Comparison of ENCODE assay signal across 7 cellular contexts in the genomic region with DNA sequence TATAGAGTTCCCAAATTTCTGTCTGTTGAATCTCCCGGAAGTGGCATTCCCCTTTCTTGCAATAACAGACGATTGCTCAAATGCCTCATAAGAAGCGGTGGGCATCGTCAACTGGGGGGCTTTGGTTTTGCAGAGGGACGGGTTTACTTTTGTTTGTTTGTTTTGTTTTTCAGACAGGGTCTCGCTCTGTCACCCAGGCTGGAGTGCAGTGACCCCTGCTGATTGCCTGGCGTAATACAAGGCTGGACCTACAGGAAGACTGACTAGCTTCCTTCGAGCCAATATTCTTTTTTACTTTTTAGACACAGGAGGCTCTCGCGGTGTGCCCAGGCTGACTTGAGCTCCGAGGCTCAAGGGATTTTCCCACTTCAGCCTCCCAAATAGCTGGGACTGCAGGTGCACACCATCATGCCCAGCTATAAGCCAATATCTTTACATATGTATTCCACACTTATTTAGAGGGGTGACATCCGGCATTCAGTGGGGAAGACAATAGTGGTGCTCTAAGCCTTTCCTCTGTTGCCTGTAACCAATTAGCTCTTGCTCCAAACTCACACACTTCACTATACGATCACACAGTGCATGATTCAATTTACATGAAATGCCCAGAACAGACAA. TPM values are rescaled to one million over a fixed set of nuclear protein-coding genes. Genes with fewer than 3 reads are reported as not detected.
DNase-seq lines count a peak whose midpoint lies in the region; ATAC-seq, FAIRE-seq and TF ChIP-seq lines count a peak whose summit lies in the region.

No MANE protein-coding gene starts in this region.

- peaks cover 26% of the 10 kb centered on the region for H3K4me1 Mint-ChIP-seq in activated CD4-positive, alpha-beta T cell treated with anti-CD3 and anti-CD28 coated beads, Interleukin-2, amount 10 ng/mL, durations not matched to agents 24 days and 14 days

- intact Hi-C loops in activated CD4-positive, alpha-beta T cell treated with anti-CD3 and anti-CD28 coated beads, Interleukin-2, amount 10 ng/mL, durations not matched to agents 24 days and 14 days (cut with micrococcal nuclease), result loop anchor here (2.0 to 10.0 kb wide), 4 partner anchors 31 to 407 kb away; a partner anchor contains a TSS

- H3K36me3 ChIP-seq in HUES64 (ENCODE audit: insufficient read depth, low read length) (no peaks in the 10 kb centered on the region), small intestine (ENCODE audit: control insufficient read depth in 2 of 2, insufficient read depth in 2 of 2, low read length in 2 of 2) (no peaks in the 10 kb centered on the region)

- H3K27me3 Mint-ChIP-seq in activated CD4-positive, alpha-beta T cell treated with anti-CD3 and anti-CD28 coated beads, Interleukin-2, amount 10 ng/mL, durations not matched to agents 24 days and 14 days, result peaks cover 32% of the 10 kb centered on the region

- no peaks in the 10 kb centered on the region for H3K9me3 ChIP-seq in HUES64 (ENCODE audit: insufficient read depth, low read depth, low read length)
- H3K9me3 ChIP-seq in small intestine (ENCODE audit: control insufficient read depth, low read depth), result no peaks in the 10 kb centered on the region

- H3K27ac ChIP-seq in HUES64 (ENCODE audit: low read depth, low read length) (0 out of 2 replicates have a peak overlapping the region, but pooled peaks have one; percentile 3), small intestine (ENCODE audit: low read depth in 1 of 2, low read length in 1 of 2) (no peak overlapping the region)

- FAIRE-seq in small intestine (lab: Jason Lieb, UNC), result no peak

- TF ChIP-seq CTCF in GM12801 (IDR thresholded peaks at IDR 0.05; ENCODE audit: extremely low read depth, insufficient read length), result peak; percentile 44

- ATAC-seq in GM21447 (IDR thresholded peaks at IDR 0.05; ENCODE audit: unreplicated experiment), result peak; percentile 54

- H3K9ac ChIP-seq in HUES64 (ENCODE audit: low read depth, low read length), result no peak overlapping the region

- whole genome bisulfite sequencing in HUES64, result 52% methylated on average over 13 of the region's 13 CpGs
- WGBS in small intestine, 3 donors, result 40 to 53% (median 52%) methylated on average over 13 of the region's 13 CpGs

- H3K27me3 ChIP-seq in HUES64 (ENCODE audit: insufficient read depth, low read length) (no peaks in the 10 kb centered on the region), small intestine (ENCODE audit: control insufficient read depth in 2 of 2, insufficient read depth in 2 of 2, low read length in 2 of 2) (no peaks in the 10 kb centered on the region)

- H3K4me1 ChIP-seq in HUES64 (ENCODE audit: insufficient read depth, low read length) (peaks cover 26% of the 10 kb centered on the region), small intestine (ENCODE audit: control insufficient read depth in 2 of 2, insufficient read depth in 1 of 2, low read depth in 1 of 2, low read length in 1 of 2) (peaks cover 0 to 7% of the 10 kb centered on the region in 2 donors)

- H3K36me3 Mint-ChIP-seq in activated CD4-positive, alpha-beta T cell treated with anti-CD3 and anti-CD28 coated beads, Interleukin-2, amount 10 ng/mL, durations not matched to agents 24 days and 14 days (ENCODE audit: low read depth), result no peaks in the 10 kb centered on the region

- H3K27ac Mint-ChIP-seq in activated CD4-positive, alpha-beta T cell treated with anti-CD3 and anti-CD28 coated beads, Interleukin-2, amount 10 ng/mL, durations not matched to agents 24 days and 14 days, result no peak overlapping the region

- DNase-seq in activated CD4-positive, alpha-beta T cell treated with anti-CD3 and anti-CD28 coated beads, Interleukin-2, amount 10 ng/mL, durations not matched to agents 24 days and 14 days, result peak; percentile 85
- DNase-seq in fibroblast of peridontal ligament (ENCODE audit: extremely low read depth) (peak; percentile 34), small intestine (peak; percentile 14), DMS79 (lab: John Stamatoyannopoulos, UW) (no peak)

- H3K9me3 Mint-ChIP-seq in activated CD4-positive, alpha-beta T cell treated with anti-CD3 and anti-CD28 coated beads, Interleukin-2, amount 10 ng/mL, durations not matched to agents 24 days and 14 days, result no peaks in the 10 kb centered on the region

- H3K4me3 Mint-ChIP-seq in activated CD4-positive, alpha-beta T cell treated with anti-CD3 and anti-CD28 coated beads, Interleukin-2, amount 10 ng/mL, durations not matched to agents 24 days and 14 days, result peak overlapping the region; percentile 35

- H3K4me3 ChIP-seq in HUES64 (ENCODE audit: low read length), result no peak overlapping the region
- H3K4me3 ChIP-seq in small intestine (ENCODE audit: low read depth in 1 of 2, low read length in 2 of 2), result no peak overlapping the region

RNA-seq across cellular contexts. Expression of a gene that starts 58.1 kb away (rescaled TPM):
- polyA plus RNA-seq in HUES64 (2013, experiment 1 of 2), result 8.2 TPM
- 9.4 TPM for polyA plus RNA-seq in HUES64 (2013, experiment 2 of 2)
- 24.2 and 24.7 TPM in 2 replicates for total RNA-seq in activated CD4-positive, alpha-beta T cell treated with anti-CD3 and anti-CD28 coated beads, Interleukin-2, amount 10 ng/mL, durations not matched to agents 24 days and 14 days
- 10 to 100 TPM in 1 of 3 donors, 1 to 10 TPM in 2; 4.9 to 11.2 (median 8.1) TPM for polyA plus RNA-seq in small intestine

RNA-seq across cellular contexts. Expression of a gene that starts 58.3 kb away (rescaled TPM):
- 20.4 TPM for polyA plus RNA-seq in HUES64 (2013, experiment 1 of 2)
- 21.9 TPM for polyA plus RNA-seq in HUES64 (2013, experiment 2 of 2)
- total RNA-seq in activated CD4-positive, alpha-beta T cell treated with anti-CD3 and anti-CD28 coated beads, Interleukin-2, amount 10 ng/mL, durations not matched to agents 24 days and 14 days, result 18.5 and 20.9 TPM in 2 replicates
- 10 to 100 TPM in 1 of 3 donors, 1 to 10 TPM in 2; 3.0 to 11.5 (median 7.6) TPM for polyA plus RNA-seq in small intestine
